ENCODE assay signal across 19 cellular contexts in the genomic region with DNA sequence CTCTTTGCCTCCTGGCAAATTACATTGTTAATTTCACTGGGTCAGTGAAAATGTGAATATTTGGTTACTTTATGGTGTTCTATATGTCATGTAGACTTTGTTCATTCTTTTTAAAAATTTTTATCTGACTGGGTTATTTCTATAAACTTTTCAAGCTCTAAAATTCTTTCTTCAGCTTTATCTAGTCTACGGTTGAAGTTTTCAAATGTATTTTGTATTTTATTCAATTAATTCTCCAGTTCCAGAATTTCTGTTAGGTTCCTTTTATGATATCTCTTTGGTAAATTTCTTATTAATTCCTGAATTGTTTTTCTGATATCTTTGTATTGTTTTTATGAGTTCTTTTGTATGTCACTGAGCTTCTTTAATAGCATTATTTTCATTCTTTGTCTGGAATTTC.
"Had no signal": no experiment of that assay in that cellular context is flagged by ENCODE, and none has a peak within 500 bp of the region (broad histone marks: within the 10 kb centered on the region; RNA-seq: fewer than 3 reads in every experiment).

No MANE protein-coding gene starts in this region.

- H3K36me3 ChIP-seq: MG63 had no signal

- H3K9me2 ChIP-seq: SK-N-SH had no signal

- H3K4me2 ChIP-seq: SK-N-SH had no signal

- H3K27ac Mint-ChIP-seq: IgD-negative memory B cell, T-cell had no signal

- H3K27ac ChIP-seq: RWPE1 had no signal

- H3K27me3 Mint-ChIP-seq: IgD-negative memory B cell had no signal

- H3K4me3 Mint-ChIP-seq: T-cell had no signal

- H3K4me1 Mint-ChIP-seq: T-cell had no signal

- DNase-seq: KBM-7, MG63, NCI-H1092, NCI-H1105 treated with DMSO at 0.1 percent for 48 hours, NCI-H1436, NCI-H187, NCI-H2029, NCI-H2081 treated with DMSO at 0.1 percent for 48 hours, NCI-H2171, NCI-H524 treated with DMSO at 0.1 percent for 48 hours, NCI-H69, NCI-H774, PC-3, SHP77, SK-N-SH, SW 1271, T-cell had no signal

- H3K4me3 ChIP-seq: MG63 had no signal
